In the genomic region with DNA sequence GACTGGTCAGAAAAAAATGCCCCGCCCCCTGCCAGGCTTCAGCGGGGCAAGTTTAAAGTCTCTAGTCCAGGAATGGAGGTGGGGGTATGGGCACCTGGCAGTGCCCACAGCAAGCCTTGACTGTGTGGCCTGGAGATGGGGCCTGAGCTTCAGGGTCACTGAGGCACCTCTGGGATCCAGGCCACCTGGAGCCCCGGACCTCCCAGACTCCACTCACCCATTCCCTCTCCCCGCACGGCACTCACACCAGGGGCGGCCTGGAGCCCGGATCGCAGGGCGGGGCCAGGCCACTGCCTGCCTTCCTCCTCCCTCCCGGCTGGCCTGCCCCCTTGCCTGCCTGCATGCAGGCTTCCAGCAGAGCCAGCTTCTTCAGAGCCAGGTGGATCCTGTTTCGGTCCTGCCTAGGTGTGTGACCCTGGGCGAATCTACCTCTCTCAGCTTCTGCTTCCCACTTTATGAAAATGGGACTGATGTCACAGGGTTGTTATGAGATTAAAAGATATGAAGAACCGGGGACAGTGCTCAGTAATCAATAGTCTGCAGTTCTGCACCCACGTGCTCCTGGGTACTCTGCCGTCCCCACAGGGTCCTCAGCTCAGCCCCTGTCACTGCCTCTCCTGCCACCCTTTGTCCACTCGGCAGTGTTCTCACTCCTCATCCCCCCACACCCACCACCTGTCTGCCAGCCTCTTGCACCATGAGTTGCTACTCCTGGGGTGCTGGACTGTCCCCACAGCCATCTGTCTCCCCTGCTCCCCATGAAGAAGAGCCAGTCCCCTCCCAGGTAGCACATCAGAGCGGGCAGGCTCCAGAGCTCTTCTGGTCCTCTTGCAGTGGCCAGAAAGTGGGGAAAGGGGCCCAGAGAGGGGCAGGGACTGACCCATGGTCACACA, we compare ENCODE assay signal across 13 cellular contexts. TPM values are rescaled to one million over a fixed set of nuclear protein-coding genes. Genes with fewer than 3 reads are reported as not detected.
DNase-seq lines count a peak whose midpoint lies in the region; ATAC-seq and TF ChIP-seq lines count a peak whose summit lies in the region.
"Had no signal": no experiment of that assay in that cellular context is flagged by ENCODE, and none has a peak within 500 bp of the region (broad histone marks: within the 10 kb centered on the region; RNA-seq: fewer than 3 reads in every experiment).

No MANE protein-coding gene starts in this region.

- no peak overlapping the region for H3K4me3 Mint-ChIP-seq in CD8-positive, alpha-beta T cell
- H3K4me3 Mint-ChIP-seq in neural progenitor cell: no peak overlapping the region
- no peak overlapping the region for H3K4me3 Mint-ChIP-seq in activated naive CD8-positive, alpha-beta T cell treated with anti-CD3 and anti-CD28 coated beads for 36 hours
- H3K4me3 Mint-ChIP-seq in natural killer cell treated with Interleukin-12 subunit alpha and Interleukin-12 subunit beta and Interleukin-15 and Interleukin-18, amount 100 ng/mL, for 72 hours: no peak overlapping the region
- H3K4me3 Mint-ChIP-seq: activated CD4-positive, alpha-beta memory T cell treated with anti-CD3 and anti-CD28 coated beads, Interleukin-2, amount 10 ng/mL, durations not matched to agents 7 days and 5 days had no signal

- peak overlapping the region; percentile 67 for H3K27ac Mint-ChIP-seq in CD8-positive, alpha-beta T cell
- no peak overlapping the region for H3K27ac Mint-ChIP-seq in neural progenitor cell
- no peak overlapping the region for H3K27ac Mint-ChIP-seq in activated naive CD8-positive, alpha-beta T cell treated with anti-CD3 and anti-CD28 coated beads for 36 hours
- H3K27ac Mint-ChIP-seq in natural killer cell treated with Interleukin-12 subunit alpha and Interleukin-12 subunit beta and Interleukin-15 and Interleukin-18, amount 100 ng/mL, for 72 hours: no peak overlapping the region
- H3K27ac Mint-ChIP-seq: activated CD4-positive, alpha-beta memory T cell treated with anti-CD3 and anti-CD28 coated beads, Interleukin-2, amount 10 ng/mL, durations not matched to agents 7 days and 5 days had no signal

- H3K9me3 Mint-ChIP-seq in CD8-positive, alpha-beta T cell: no peaks in the 10 kb centered on the region
- no peaks in the 10 kb centered on the region for H3K9me3 Mint-ChIP-seq in neural progenitor cell
- no peaks in the 10 kb centered on the region for H3K9me3 Mint-ChIP-seq in activated naive CD8-positive, alpha-beta T cell treated with anti-CD3 and anti-CD28 coated beads for 36 hours
- H3K9me3 Mint-ChIP-seq in natural killer cell treated with Interleukin-12 subunit alpha and Interleukin-12 subunit beta and Interleukin-15 and Interleukin-18, amount 100 ng/mL, for 72 hours: no peaks in the 10 kb centered on the region
- H3K9me3 Mint-ChIP-seq: activated CD4-positive, alpha-beta memory T cell treated with anti-CD3 and anti-CD28 coated beads, Interleukin-2, amount 10 ng/mL, durations not matched to agents 7 days and 5 days had no signal

- no peak for TF ChIP-seq CTCF in CD8-positive, alpha-beta T cell (IDR thresholded peaks at IDR 0.05)
- no peak for TF ChIP-seq CTCF in neural progenitor cell (IDR thresholded peaks at IDR 0.05)

- H3K36me3 ChIP-seq in CD8-positive, alpha-beta T cell (ENCODE audit: insufficient read depth, low read length): peaks cover 12% of the 10 kb centered on the region
- H3K36me3 ChIP-seq in neural progenitor cell: no peaks in the 10 kb centered on the region

- H3K27me3 ChIP-seq in CD8-positive, alpha-beta T cell (ENCODE audit: insufficient read depth, low read length): no peaks in the 10 kb centered on the region
- H3K27me3 ChIP-seq in neural progenitor cell: peaks cover 42% of the 10 kb centered on the region

- peaks cover 32% of the 10 kb centered on the region for H3K36me3 Mint-ChIP-seq in CD8-positive, alpha-beta T cell
- H3K36me3 Mint-ChIP-seq in neural progenitor cell: peaks cover 4% of the 10 kb centered on the region
- peaks cover 2% of the 10 kb centered on the region for H3K36me3 Mint-ChIP-seq in activated naive CD8-positive, alpha-beta T cell treated with anti-CD3 and anti-CD28 coated beads for 36 hours
- no peaks in the 10 kb centered on the region for H3K36me3 Mint-ChIP-seq in natural killer cell treated with Interleukin-12 subunit alpha and Interleukin-12 subunit beta and Interleukin-15 and Interleukin-18, amount 100 ng/mL, for 72 hours

- H3K27me3 Mint-ChIP-seq in CD8-positive, alpha-beta T cell (ENCODE audit: low read depth): peaks cover 6% of the 10 kb centered on the region
- H3K27me3 Mint-ChIP-seq in neural progenitor cell (ENCODE audit: insufficient read depth, low read depth): peaks cover 17% of the 10 kb centered on the region
- peaks cover 20% of the 10 kb centered on the region for H3K27me3 Mint-ChIP-seq in activated naive CD8-positive, alpha-beta T cell treated with anti-CD3 and anti-CD28 coated beads for 36 hours
- H3K27me3 Mint-ChIP-seq in natural killer cell treated with Interleukin-12 subunit alpha and Interleukin-12 subunit beta and Interleukin-15 and Interleukin-18, amount 100 ng/mL, for 72 hours: peaks cover 0 to 3% of the 10 kb centered on the region in 2 donors

- no peak for DNase-seq in CD8-positive, alpha-beta T cell
- DNase-seq in NCI-H226 (peak; percentile 64), Right ventricle myocardium superior (peak; percentile 74), neural progenitor cell (ENCODE audit: low spot score) (peak; percentile 56), D341Med (ENCODE audit: low spot score) (no peak)
- no peak for DNase-seq in activated naive CD8-positive, alpha-beta T cell treated with anti-CD3 and anti-CD28 coated beads for 36 hours
- no peak for DNase-seq in natural killer cell treated with Interleukin-12 subunit alpha and Interleukin-12 subunit beta and Interleukin-15 and Interleukin-18, amount 100 ng/mL, for 72 hours (ENCODE audit: low spot score)
- DNase-seq: activated CD4-positive, alpha-beta memory T cell treated with anti-CD3 and anti-CD28 coated beads, Interleukin-2, amount 10 ng/mL, durations not matched to agents 7 days and 5 days; DND-41; occipital lobe; SIG-M5 had no signal

- H3K4me2 ChIP-seq in neural progenitor cell: peak overlapping the region; percentile 57

- no peaks in the 10 kb centered on the region for H3K79me2 ChIP-seq in neural progenitor cell (ENCODE audit: low read depth)

- H3K4me3 ChIP-seq in CD8-positive, alpha-beta T cell (ENCODE audit: low read depth, low read length): no peak overlapping the region
- H3K4me3 ChIP-seq in neural progenitor cell: no peak overlapping the region

- POLR2A ChIA-PET in CD8-positive, alpha-beta T cell (lab: Charles Lee): no interaction called here

- peaks cover 22% of the 10 kb centered on the region for H3F3A ChIP-seq in neural progenitor cell (ENCODE audit: low read depth)

- H3K9ac ChIP-seq in neural progenitor cell: no peak overlapping the region

- ATAC-seq in CD8-positive, alpha-beta T cell: no peak
- ATAC-seq in Right ventricle myocardium superior (ENCODE audit: poor library complexity) (peak; percentile 11), HG03097 (IDR thresholded peaks at IDR 0.05; ENCODE audit: low FRiP score, unreplicated experiment) (no peak)
- no peak for ATAC-seq in natural killer cell treated with Interleukin-12 subunit alpha and Interleukin-12 subunit beta and Interleukin-15 and Interleukin-18, amount 100 ng/mL, for 72 hours

- H3K27ac ChIP-seq in CD8-positive, alpha-beta T cell (ENCODE audit: low read depth, low read length): no peak overlapping the region
- H3K27ac ChIP-seq in neural progenitor cell: no peak overlapping the region

- no peaks in the 10 kb centered on the region for H3K9me3 ChIP-seq in CD8-positive, alpha-beta T cell (ENCODE audit: low read length)
- no peaks in the 10 kb centered on the region for H3K9me3 ChIP-seq in neural progenitor cell (ENCODE audit: low read depth)

- intact Hi-C loops in CD8-positive, alpha-beta T cell (cut with DNase I, micrococcal nuclease): no loop called here
- intact Hi-C loops in Right ventricle myocardium superior (cut with DNase I): no loop called here

- peaks cover 29% of the 10 kb centered on the region for H3K4me1 Mint-ChIP-seq in CD8-positive, alpha-beta T cell (ENCODE audit: low read depth)
- peaks cover 19% of the 10 kb centered on the region for H3K4me1 Mint-ChIP-seq in neural progenitor cell
- peaks cover 17% of the 10 kb centered on the region for H3K4me1 Mint-ChIP-seq in activated naive CD8-positive, alpha-beta T cell treated with anti-CD3 and anti-CD28 coated beads for 36 hours
- H3K4me1 Mint-ChIP-seq in natural killer cell treated with Interleukin-12 subunit alpha and Interleukin-12 subunit beta and Interleukin-15 and Interleukin-18, amount 100 ng/mL, for 72 hours (ENCODE audit: low read depth in 2 of 2): peaks cover 9 to 11% of the 10 kb centered on the region in 2 donors

- peaks cover 47% of the 10 kb centered on the region for H3K4me1 ChIP-seq in CD8-positive, alpha-beta T cell (ENCODE audit: insufficient read depth, low read length)
- peaks cover 32% of the 10 kb centered on the region for H3K4me1 ChIP-seq in neural progenitor cell

- peaks cover 44% of the 10 kb centered on the region for H4K20me1 ChIP-seq in neural progenitor cell (ENCODE audit: low read depth)

- CTCF ChIA-PET in CD8-positive, alpha-beta T cell (lab: Charles Lee): interaction anchor here (1.5 to 11.0 kb wide), 2 partner anchors 10 to 42 kb away, joined by 7 to 205 read pairs; a partner anchor contains a TSS

- no peak overlapping the region for H2AFZ ChIP-seq in neural progenitor cell (replicated peaks)

RNA-seq across cellular contexts. Expression of a gene that starts 1.2 kb away (rescaled TPM):
- total RNA-seq in CD8-positive, alpha-beta T cell: 1 to 10 TPM; 4.2 to 5.2 TPM
- total RNA-seq in Right ventricle myocardium superior (5,900 TPM), neural progenitor cell (ENCODE audit: low replicate concordance) (0.19 and 1.3 TPM in 2 replicates)
- under 1 TPM; 0.78 to 0.89 TPM for total RNA-seq in activated naive CD8-positive, alpha-beta T cell treated with anti-CD3 and anti-CD28 coated beads for 36 hours
- 1 to 10 TPM; 2.1 to 2.5 TPM for total RNA-seq in natural killer cell treated with Interleukin-12 subunit alpha and Interleukin-12 subunit beta and Interleukin-15 and Interleukin-18, amount 100 ng/mL, for 72 hours
- total RNA-seq: fibroblast of villous mesenchyme had no signal

RNA-seq across cellular contexts. Expression of a gene that starts 4.3 kb away (rescaled TPM):
- under 1 TPM in 1 of 2 experiments, not detected in 1; 0.43 TPM for total RNA-seq in CD8-positive, alpha-beta T cell
- 7.1 TPM for total RNA-seq in Right ventricle myocardium superior
- total RNA-seq in neural progenitor cell (ENCODE audit: low replicate concordance): 0.28 TPM in 1 of 2 replicates, not detected in the other
- total RNA-seq in activated naive CD8-positive, alpha-beta T cell treated with anti-CD3 and anti-CD28 coated beads for 36 hours: not detected
- total RNA-seq in natural killer cell treated with Interleukin-12 subunit alpha and Interleukin-12 subunit beta and Interleukin-15 and Interleukin-18, amount 100 ng/mL, for 72 hours: not detected
- total RNA-seq: activated CD4-positive, alpha-beta memory T cell treated with anti-CD3 and anti-CD28 coated beads, Interleukin-2, amount 10 ng/mL, durations not matched to agents 7 days and 5 days; fibroblast of villous mesenchyme had no signal

RNA-seq across cellular contexts. Expression of a gene that starts 23.9 kb away (rescaled TPM):
- 10 to 100 TPM; 20.9 to 22.6 TPM for total RNA-seq in CD8-positive, alpha-beta T cell
- 10.0 TPM for total RNA-seq in Right ventricle myocardium superior
- 6.6 and 26.1 TPM in 2 replicates for total RNA-seq in neural progenitor cell (ENCODE audit: low replicate concordance)
- total RNA-seq in activated naive CD8-positive, alpha-beta T cell treated with anti-CD3 and anti-CD28 coated beads for 36 hours: 1 to 10 TPM; 7.8 to 8.9 TPM
- 10 to 100 TPM in 1 of 2 donors, 1 to 10 TPM in 1; 8.8 to 13.7 TPM for total RNA-seq in natural killer cell treated with Interleukin-12 subunit alpha and Interleukin-12 subunit beta and Interleukin-15 and Interleukin-18, amount 100 ng/mL, for 72 hours

RNA-seq across cellular contexts. Expression of a gene that starts 27.0 kb away (rescaled TPM):
- 100 to 1,000 TPM; 102 to 118 TPM for total RNA-seq in CD8-positive, alpha-beta T cell
- total RNA-seq in Right ventricle myocardium superior (13.9 TPM), neural progenitor cell (ENCODE audit: low replicate concordance) (21.5 and 54.9 TPM in 2 replicates)
- 10 to 100 TPM; 47.9 to 53.2 TPM for total RNA-seq in activated naive CD8-positive, alpha-beta T cell treated with anti-CD3 and anti-CD28 coated beads for 36 hours
- 100 to 1,000 TPM in 1 of 2 donors, 10 to 100 TPM in 1; 97.9 to 139 TPM for total RNA-seq in natural killer cell treated with Interleukin-12 subunit alpha and Interleukin-12 subunit beta and Interleukin-15 and Interleukin-18, amount 100 ng/mL, for 72 hours

RNA-seq across cellular contexts. Expression of a gene that starts 35.9 kb away (rescaled TPM):
- total RNA-seq in CD8-positive, alpha-beta T cell: 1 to 10 TPM; 2.6 to 2.9 TPM
- 64.2 TPM for total RNA-seq in Right ventricle myocardium superior
- total RNA-seq in neural progenitor cell (ENCODE audit: low replicate concordance): 75.2 and 116 TPM in 2 replicates
- 1 to 10 TPM; 3.8 to 4.3 TPM for total RNA-seq in activated naive CD8-positive, alpha-beta T cell treated with anti-CD3 and anti-CD28 coated beads for 36 hours
- total RNA-seq in natural killer cell treated with Interleukin-12 subunit alpha and Interleukin-12 subunit beta and Interleukin-15 and Interleukin-18, amount 100 ng/mL, for 72 hours: 1 to 10 TPM; 3.8 to 9.5 TPM

Comparison
In these comparisons a context has a peak if more than half of its experiments do, and no peak if none do; other contexts are left out.
1. DNase-seq: peak in NCI-H226 (single experiment), Right ventricle myocardium superior (single experiment) and neural progenitor cell (single experiment); none in CD8-positive, alpha-beta T cell (0 of 7), D341Med (single experiment), activated naive CD8-positive, alpha-beta T cell treated with anti-CD3 and anti-CD28 coated beads for 36 hours (single experiment) and natural killer cell treated with Interleukin-12 subunit alpha and Interleukin-12 subunit beta and Interleukin-15 and Interleukin-18, amount 100 ng/mL, for 72 hours (single experiment).
2. RNA of a gene that starts 1.2 kb away (total RNA-seq): 5,900 TPM in Right ventricle myocardium superior (single experiment); 4.2 to 5.2 TPM in CD8-positive, alpha-beta T cell, 2.1 to 2.5 TPM in natural killer cell treated with Interleukin-12 subunit alpha and Interleukin-12 subunit beta and Interleukin-15 and Interleukin-18, amount 100 ng/mL, for 72 hours, 0.78 to 0.89 TPM in activated naive CD8-positive, alpha-beta T cell treated with anti-CD3 and anti-CD28 coated beads for 36 hours and 0.19 to 1.3 TPM in neural progenitor cell; every median in the first group is over 100 times any median in the second.